In the genomic region with DNA sequence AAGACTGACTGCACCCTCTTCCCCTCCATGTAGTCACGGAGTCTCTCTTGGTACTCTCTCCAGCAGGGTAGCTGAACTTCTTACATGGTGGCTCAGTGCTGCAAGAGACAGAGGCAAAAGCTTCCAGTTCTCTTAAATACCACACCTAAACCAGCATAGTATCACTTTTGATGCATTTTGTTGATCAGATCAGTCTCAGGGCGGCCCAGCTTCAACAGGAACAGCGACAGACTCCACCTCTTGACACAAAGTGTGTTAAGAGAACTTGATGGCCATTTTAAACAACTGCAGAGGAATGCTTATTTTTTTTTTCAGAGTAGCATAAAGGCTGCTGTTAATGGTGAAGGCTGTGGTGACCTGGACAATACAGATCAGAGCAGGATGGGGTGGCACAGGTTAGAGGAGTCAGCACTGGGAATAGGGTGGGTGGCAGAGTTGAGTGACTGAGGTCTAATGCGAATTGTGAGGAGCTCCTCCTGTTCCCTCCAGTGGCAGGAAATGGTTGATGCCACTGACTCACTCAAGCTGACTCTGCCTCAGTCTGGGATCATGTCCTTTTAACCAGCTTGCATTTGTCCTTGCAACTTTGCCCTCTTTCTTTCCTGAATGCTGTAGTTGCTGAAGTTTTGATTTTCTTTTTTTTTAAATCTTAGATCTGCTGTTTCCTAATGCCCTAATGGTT, we compare ENCODE assay signal across 15 cellular contexts. TPM values are rescaled to one million over a fixed set of nuclear protein-coding genes. Genes with fewer than 3 reads are reported as not detected.
DNase-seq lines count a peak whose midpoint lies in the region; ATAC-seq, FAIRE-seq and TF ChIP-seq lines count a peak whose summit lies in the region.
"Had no signal": no experiment of that assay in that cellular context is flagged by ENCODE, and none has a peak within 500 bp of the region (broad histone marks: within the 10 kb centered on the region; RNA-seq: fewer than 3 reads in every experiment).

No MANE protein-coding gene starts in this region.

- no peaks in the 10 kb centered on the region for H3K4me1 Mint-ChIP-seq in activated T-helper 17 cell treated with anti-CD3 and anti-CD28 coated beads, Interleukin-2, amount 50 U/mL, for 72 hours
- no peaks in the 10 kb centered on the region for H3K4me1 Mint-ChIP-seq in activated naive CD8-positive, alpha-beta T cell treated with anti-CD3 and anti-CD28 coated beads, Interleukin-2, amount 50 U/mL, for 24 hours
- H3K4me1 Mint-ChIP-seq: CD4-positive, alpha-beta memory T cell; naive B cell; stimulated activated naive B cell treated with anti-CD40 and anti-IgM and Interleukin-4, amounts not matched to agents 10 μg/mL and 1 μg/mL and 100 μg/mL, for 72 hours had no signal

- no TSS peak for BruUV-seq in HepG2 (replicated peaks; lab: Mats Ljungman, UMichigan)

- no peaks in the 10 kb centered on the region for H3K27me3 Mint-ChIP-seq in activated T-helper 17 cell treated with anti-CD3 and anti-CD28 coated beads, Interleukin-2, amount 50 U/mL, for 72 hours
- no peaks in the 10 kb centered on the region for H3K27me3 Mint-ChIP-seq in activated naive CD8-positive, alpha-beta T cell treated with anti-CD3 and anti-CD28 coated beads, Interleukin-2, amount 50 U/mL, for 24 hours
- H3K27me3 Mint-ChIP-seq: stimulated activated naive B cell treated with anti-CD40 and anti-IgM and Interleukin-4, amounts not matched to agents 10 μg/mL and 1 μg/mL and 100 μg/mL, for 72 hours had no signal

- H4K20me1 ChIP-seq in HepG2 (ENCODE audit: insufficient read depth, low read length): no peaks in the 10 kb centered on the region

- 38% methylated on average over 4 of the region's 4 CpGs for WGBS in HepG2 (ENCODE audit: low lambda C conversion rate)

- H3K9ac ChIP-seq in HepG2 (ENCODE audit: insufficient read depth, low read depth, low read length): no peak overlapping the region

- FAIRE-seq in HepG2 (lab: Jason Lieb, UNC): no peak

- no peak overlapping the region for H3K4me3 ChIP-seq in HepG2 (replicated peaks in 1 of 3; ENCODE audit: insufficient read depth in 1 of 3, low read depth in 2 of 3, low read length in 3 of 3)

- H3K4me2 ChIP-seq in HepG2 (ENCODE audit: low read depth, low read length): no peak overlapping the region

- no peak overlapping the region for H3K4me3 Mint-ChIP-seq in activated T-helper 17 cell treated with anti-CD3 and anti-CD28 coated beads, Interleukin-2, amount 50 U/mL, for 72 hours
- H3K4me3 Mint-ChIP-seq in activated naive CD8-positive, alpha-beta T cell treated with anti-CD3 and anti-CD28 coated beads, Interleukin-2, amount 50 U/mL, for 24 hours: no peak overlapping the region
- H3K4me3 Mint-ChIP-seq: CD4-positive, alpha-beta memory T cell; naive B cell; stimulated activated naive B cell treated with anti-CD40 and anti-IgM and Interleukin-4, amounts not matched to agents 10 μg/mL and 1 μg/mL and 100 μg/mL, for 72 hours had no signal

- intact Hi-C loops in HepG2 (cut with micrococcal nuclease; ENCODE audit: unreplicated experiment): no loop called here

- no peaks in the 10 kb centered on the region for H3K4me1 ChIP-seq in HepG2 (ENCODE audit: insufficient read depth, low read length)

- H2AFZ ChIP-seq in HepG2 (ENCODE audit: low read length): no peak overlapping the region

- H3K9me3 ChIP-seq in HepG2 (ENCODE audit: low read length): no peaks in the 10 kb centered on the region

- TF ChIP-seq RAD21 in HepG2 (CRISPR knock-in tag; IDR thresholded peaks at IDR 0.05): no peak

- in situ Hi-C loops in HepG2 (cut with HindIII; ENCODE audit: extremely low pct_ligation_motif_present, low pct_unique_long_range_greater_than_20kb): no loop called here

- no peaks in the 10 kb centered on the region for H3K36me3 ChIP-seq in HepG2 (replicated peaks in 1 of 2; ENCODE audit: control insufficient read depth in 1 of 2, insufficient read depth in 2 of 2, low read length in 2 of 2)

- no peaks in the 10 kb centered on the region for H3K27me3 ChIP-seq in HepG2 (ENCODE audit: control insufficient read depth in 1 of 2, insufficient read depth in 2 of 2, low read length in 2 of 2)

- TF ChIP-seq POLR2A in HepG2 (IDR thresholded peaks at IDR 0.05; ENCODE audit: insufficient read depth in 1 of 2, low read depth in 2 of 2, low read length in 2 of 2): no peak

- DNase-seq in AML-193 (lab: John Stamatoyannopoulos, UW) (peak; percentile 13 to 46), HT1080 (ENCODE audit: low read depth) (peak; percentile 72), HepG2 (ENCODE audit: low spot score) (no peak), NCI-H2029 treated with DMSO at 0.1 percent for 48 hours (lab: John Stamatoyannopoulos, UW) (no peak)
- DNase-seq in activated naive CD8-positive, alpha-beta T cell treated with anti-CD3 and anti-CD28 coated beads, Interleukin-2, amount 50 U/mL, for 24 hours: no peak
- DNase-seq: activated CD4-positive, alpha-beta T cell treated with anti-CD3 and anti-CD28 coated beads for 1 hour; CD4-positive, alpha-beta memory T cell; naive B cell; NCI-H2081; Right ventricle myocardium superior; stimulated activated naive B cell treated with anti-CD40 and anti-IgM and Interleukin-4, amounts not matched to agents 10 μg/mL and 1 μg/mL and 100 μg/mL, for 72 hours had no signal

- TF ChIP-seq EP300 in HepG2 (IDR thresholded peaks at IDR 0.05; ENCODE audit: low read depth in 2 of 2, low read length in 2 of 2) (no peak), HepG2 (CRISPR knock-in tag; IDR thresholded peaks at IDR 0.05; ENCODE audit: borderline replicate concordance) (no peak)

- CTCF ChIA-PET in HepG2 (lab: Yijun Ruan, JAX; ENCODE audit: low intra/inter-chr PET ratio, low total read pairs): no interaction called here

- no peak for TF ChIP-seq CTCF in HepG2 (CRISPR knock-in tag; IDR thresholded peaks at IDR 0.05)

- no peak overlapping the region for H3K27ac Mint-ChIP-seq in activated T-helper 17 cell treated with anti-CD3 and anti-CD28 coated beads, Interleukin-2, amount 50 U/mL, for 72 hours
- no peak overlapping the region for H3K27ac Mint-ChIP-seq in activated naive CD8-positive, alpha-beta T cell treated with anti-CD3 and anti-CD28 coated beads, Interleukin-2, amount 50 U/mL, for 24 hours
- H3K27ac Mint-ChIP-seq: CD4-positive, alpha-beta memory T cell; naive B cell; stimulated activated naive B cell treated with anti-CD40 and anti-IgM and Interleukin-4, amounts not matched to agents 10 μg/mL and 1 μg/mL and 100 μg/mL, for 72 hours had no signal

- POLR2A ChIA-PET in HepG2 (lab: Yijun Ruan, JAX): no interaction called here

- no peak overlapping the region for H3K27ac ChIP-seq in HepG2 (ENCODE audit: extremely low read length, insufficient read depth, low read length)

- H3K9me3 Mint-ChIP-seq in activated T-helper 17 cell treated with anti-CD3 and anti-CD28 coated beads, Interleukin-2, amount 50 U/mL, for 72 hours: no peaks in the 10 kb centered on the region
- no peaks in the 10 kb centered on the region for H3K9me3 Mint-ChIP-seq in activated naive CD8-positive, alpha-beta T cell treated with anti-CD3 and anti-CD28 coated beads, Interleukin-2, amount 50 U/mL, for 24 hours
- H3K9me3 Mint-ChIP-seq: naive B cell; stimulated activated naive B cell treated with anti-CD40 and anti-IgM and Interleukin-4, amounts not matched to agents 10 μg/mL and 1 μg/mL and 100 μg/mL, for 72 hours had no signal

- peak; percentile 26 for ATAC-seq in activated T-helper 17 cell treated with anti-CD3 and anti-CD28 coated beads, Interleukin-2, amount 50 U/mL, for 72 hours (replicated peaks)
- ATAC-seq in HepG2: peak; percentile 57
- ATAC-seq in GM18519 (IDR thresholded peaks at IDR 0.05; ENCODE audit: low FRiP score, unreplicated experiment): no peak
- ATAC-seq in activated naive CD8-positive, alpha-beta T cell treated with anti-CD3 and anti-CD28 coated beads, Interleukin-2, amount 50 U/mL, for 24 hours: no peak
- no peak for ATAC-seq in HG03439 (IDR thresholded peaks at IDR 0.05; ENCODE audit: unreplicated experiment)
- ATAC-seq: stimulated activated naive B cell treated with anti-CD40 and anti-IgM and Interleukin-4, amounts not matched to agents 10 μg/mL and 1 μg/mL and 100 μg/mL, for 72 hours had no signal

- no peaks in the 10 kb centered on the region for H3K79me2 ChIP-seq in HepG2 (ENCODE audit: insufficient read depth, low read length)

- H3K36me3 Mint-ChIP-seq in activated T-helper 17 cell treated with anti-CD3 and anti-CD28 coated beads, Interleukin-2, amount 50 U/mL, for 72 hours (ENCODE audit: low read depth): no peaks in the 10 kb centered on the region
- no peaks in the 10 kb centered on the region for H3K36me3 Mint-ChIP-seq in activated naive CD8-positive, alpha-beta T cell treated with anti-CD3 and anti-CD28 coated beads, Interleukin-2, amount 50 U/mL, for 24 hours (ENCODE audit: low read depth)
- H3K36me3 Mint-ChIP-seq: CD4-positive, alpha-beta memory T cell; naive B cell; stimulated activated naive B cell treated with anti-CD40 and anti-IgM and Interleukin-4, amounts not matched to agents 10 μg/mL and 1 μg/mL and 100 μg/mL, for 72 hours had no signal

RNA-seq across cellular contexts. Expression of a gene that starts 17.3 kb away (rescaled TPM):
- 0.08 and 1.7 TPM in 2 replicates for total RNA-seq in HT1080 (2014; rRNA removed; shearing (Covaris generic))
- 0.03 and 0.07 TPM in 2 replicates for polyA plus RNA-seq in HT1080 (2015; cell fraction: cytosol; rRNA removed)
- polyA plus RNA-seq in HT1080 (2015; cell fraction: nucleus; rRNA removed): 0.44 and 0.46 TPM in 2 replicates
- total RNA-seq in activated T-helper 17 cell treated with anti-CD3 and anti-CD28 coated beads, Interleukin-2, amount 50 U/mL, for 72 hours: 1 to 10 TPM in 1 of 2 donors, under 1 TPM in 1; 0.06 to 1.4 TPM
- total RNA-seq in HepG2 (2016; rRNA removed; fragmentation: Illumina TruSeq; extraction: Trizol): 0.03 and 0.20 TPM in 2 replicates
- total RNA-seq in HepG2 (2016; cell fraction: cytosol; rRNA removed; fragmentation: Illumina TruSeq; extraction: Trizol; ENCODE audit: low read depth): 0.09 TPM in 1 of 2 replicates, not detected in the other
- 0.01 and 0.13 TPM in 2 replicates for total RNA-seq in HepG2 (2016; cell fraction: insoluble cytoplasmic fraction; rRNA removed; fragmentation: Illumina TruSeq; extraction: Trizol)
- 0.03 and 0.24 TPM in 2 replicates for total RNA-seq in HepG2 (2016; cell fraction: membrane; rRNA removed; fragmentation: Illumina TruSeq; extraction: Trizol)
- total RNA-seq in HepG2 (2016; cell fraction: nucleus; rRNA removed; fragmentation: Illumina TruSeq; extraction: Trizol): 0.53 and 0.66 TPM in 2 replicates
- 0.16 and 0.34 TPM in 2 replicates for polyA plus RNA-seq in HepG2 (2011; rRNA removed)
- polyA plus RNA-seq in HepG2 (2011; cell fraction: cytosol; rRNA removed): 0.04 and 0.05 TPM in 2 replicates
- polyA plus RNA-seq in HepG2 (2011; cell fraction: nucleus; rRNA removed): 0.61 and 1.0 TPM in 2 replicates
- 0.13 and 0.23 TPM in 2 replicates for polyA plus RNA-seq in HepG2 (2012)
- polyA plus RNA-seq in HepG2 (2016; cell fraction: cytosol; fragmentation: Illumina TruSeq; extraction: Trizol; ENCODE audit: low read depth): not detected in 2 replicates
- polyA plus RNA-seq in HepG2 (2016; cell fraction: insoluble cytoplasmic fraction; fragmentation: Illumina TruSeq; extraction: Trizol; ENCODE audit: low read depth): not detected in 2 replicates
- not detected in 2 replicates for polyA plus RNA-seq in HepG2 (2016; cell fraction: membrane; fragmentation: Illumina TruSeq; extraction: Trizol; ENCODE audit: low read depth)
- polyA plus RNA-seq in HepG2 (2016; cell fraction: nucleus; fragmentation: Illumina TruSeq; extraction: Trizol; ENCODE audit: insufficient read depth, low read depth): 0.10 and 0.19 TPM in 2 replicates
- 0.05 and 0.46 TPM in 2 replicates for polyA minus RNA-seq in HepG2 (2011; rRNA and poly(A)+ RNA removed; ENCODE audit: low replicate concordance)
- polyA minus RNA-seq in HepG2 (2011; cell fraction: cytosol; rRNA and poly(A)+ RNA removed): 0.59 TPM in 1 of 2 replicates, not detected in the other
- polyA minus RNA-seq in HepG2 (2011; cell fraction: nucleus; rRNA and poly(A)+ RNA removed): 3.5 and 4.0 TPM in 2 replicates
- total RNA-seq: dermis microvascular lymphatic vessel endothelial cell had no signal
- polyA plus RNA-seq: CD4-positive, alpha-beta memory T cell had no signal

RNA-seq across cellular contexts. Expression of a gene that starts 39.4 kb away (rescaled TPM):
- not detected in 2 replicates for total RNA-seq in HT1080 (2014; rRNA removed; shearing (Covaris generic))
- 0.09 TPM in 1 of 2 replicates, not detected in the other for polyA plus RNA-seq in HT1080 (2015; cell fraction: cytosol; rRNA removed)
- not detected in 2 replicates for polyA plus RNA-seq in HT1080 (2015; cell fraction: nucleus; rRNA removed)
- not detected for total RNA-seq in activated T-helper 17 cell treated with anti-CD3 and anti-CD28 coated beads, Interleukin-2, amount 50 U/mL, for 72 hours
- not detected in 2 replicates for total RNA-seq in HepG2 (2016; rRNA removed; fragmentation: Illumina TruSeq; extraction: Trizol)
- total RNA-seq in HepG2 (2016; cell fraction: cytosol; rRNA removed; fragmentation: Illumina TruSeq; extraction: Trizol; ENCODE audit: low read depth): not detected in 2 replicates
- not detected in 2 replicates for total RNA-seq in HepG2 (2016; cell fraction: insoluble cytoplasmic fraction; rRNA removed; fragmentation: Illumina TruSeq; extraction: Trizol)
- total RNA-seq in HepG2 (2016; cell fraction: membrane; rRNA removed; fragmentation: Illumina TruSeq; extraction: Trizol): not detected in 2 replicates
- not detected in 2 replicates for total RNA-seq in HepG2 (2016; cell fraction: nucleus; rRNA removed; fragmentation: Illumina TruSeq; extraction: Trizol)
- polyA plus RNA-seq in HepG2 (2011; rRNA removed): not detected in 2 replicates
- polyA plus RNA-seq in HepG2 (2011; cell fraction: cytosol; rRNA removed): not detected in 2 replicates
- not detected in 2 replicates for polyA plus RNA-seq in HepG2 (2011; cell fraction: nucleus; rRNA removed)
- not detected in 2 replicates for polyA plus RNA-seq in HepG2 (2012)
- not detected in 2 replicates for polyA plus RNA-seq in HepG2 (2016; cell fraction: cytosol; fragmentation: Illumina TruSeq; extraction: Trizol; ENCODE audit: low read depth)
- not detected in 2 replicates for polyA plus RNA-seq in HepG2 (2016; cell fraction: insoluble cytoplasmic fraction; fragmentation: Illumina TruSeq; extraction: Trizol; ENCODE audit: low read depth)
- polyA plus RNA-seq in HepG2 (2016; cell fraction: membrane; fragmentation: Illumina TruSeq; extraction: Trizol; ENCODE audit: low read depth): not detected in 2 replicates
- polyA plus RNA-seq in HepG2 (2016; cell fraction: nucleus; fragmentation: Illumina TruSeq; extraction: Trizol; ENCODE audit: insufficient read depth, low read depth): not detected in 2 replicates
- polyA minus RNA-seq in HepG2 (2011; rRNA and poly(A)+ RNA removed; ENCODE audit: low replicate concordance): not detected in 2 replicates
- polyA minus RNA-seq in HepG2 (2011; cell fraction: cytosol; rRNA and poly(A)+ RNA removed): not detected in 2 replicates
- polyA minus RNA-seq in HepG2 (2011; cell fraction: nucleus; rRNA and poly(A)+ RNA removed): not detected in 2 replicates
- total RNA-seq: CD4-positive, alpha-beta memory T cell; dermis microvascular lymphatic vessel endothelial cell; Right ventricle myocardium superior had no signal
- polyA plus RNA-seq: CD4-positive, alpha-beta memory T cell had no signal

Comparison
In these comparisons a context has a peak if more than half of its experiments do, and no peak if none do; other contexts are left out.
1. DNase-seq: peak in AML-193 (2 of 2) and HT1080 (single experiment); none in HepG2 (single experiment), NCI-H2029 treated with DMSO at 0.1 percent for 48 hours (single experiment) and activated naive CD8-positive, alpha-beta T cell treated with anti-CD3 and anti-CD28 coated beads, Interleukin-2, amount 50 U/mL, for 24 hours (single experiment).
2. ATAC-seq: peak in activated T-helper 17 cell treated with anti-CD3 and anti-CD28 coated beads, Interleukin-2, amount 50 U/mL, for 72 hours (single experiment) and HepG2 (single experiment); none in GM18519 (single experiment), activated naive CD8-positive, alpha-beta T cell treated with anti-CD3 and anti-CD28 coated beads, Interleukin-2, amount 50 U/mL, for 24 hours (single experiment) and HG03439 (single experiment).